Comparison of ENCODE assay signal across 31 cellular contexts in the genomic region with DNA sequence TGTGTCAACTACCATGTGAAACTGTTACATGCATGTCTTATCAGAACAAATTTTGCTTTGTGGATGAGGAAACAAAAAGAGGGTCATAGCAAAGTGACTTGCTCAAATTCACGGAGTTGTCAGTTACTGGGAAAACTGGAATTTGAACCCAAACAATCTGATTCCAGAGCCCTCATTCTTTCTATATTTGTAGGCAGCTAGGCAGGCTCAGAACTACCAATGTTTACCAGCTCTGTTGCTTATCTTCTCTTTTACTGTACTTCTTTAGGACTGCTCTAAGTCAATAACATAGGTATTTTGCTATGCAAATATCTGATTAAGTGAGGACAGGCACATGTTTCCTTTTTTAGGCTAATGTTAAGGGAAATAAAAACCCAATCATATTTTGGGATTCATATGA.
"Had no signal": no experiment of that assay in that cellular context is flagged by ENCODE, and none has a peak within 500 bp of the region (broad histone marks: within the 10 kb centered on the region; RNA-seq: fewer than 3 reads in every experiment).

No MANE protein-coding gene starts in this region.

- H3K4me3 ChIP-seq: neural progenitor cell, ovary, psoas muscle, right lobe of liver, skin epidermis, smooth muscle cell, spleen, suprapubic skin, testis, tibial artery, transverse colon, upper lobe of right lung, uterus had no signal

- H3K4me3 Mint-ChIP-seq: natural killer cell; nephron; neural progenitor cell; stimulated activated memory B cell treated with anti-CD40 and anti-IgM and Interleukin-4, amounts not matched to agents 10 μg/mL and 1 μg/mL and 100 μg/mL, for 72 hours; stimulated activated naive CD8-positive, alpha-beta T cell treated with anti-CD3 and anti-CD28 coated beads, Interleukin-15, amount 100 ng/mL, for 72 hours; type B pancreatic cell had no signal

- H3K4me1 Mint-ChIP-seq: natural killer cell; neural progenitor cell; stimulated activated memory B cell treated with anti-CD40 and anti-IgM and Interleukin-4, amounts not matched to agents 10 μg/mL and 1 μg/mL and 100 μg/mL, for 72 hours; stimulated activated naive CD8-positive, alpha-beta T cell treated with anti-CD3 and anti-CD28 coated beads, Interleukin-15, amount 100 ng/mL, for 72 hours had no signal

- H3K27ac ChIP-seq: neural progenitor cell, ovary, parathyroid adenoma, psoas muscle, right lobe of liver, skin epidermis, spleen, suprapubic skin, testis, tibial artery, transverse colon, upper lobe of right lung, uterus had no signal

- H3K36me3 Mint-ChIP-seq: natural killer cell; neural progenitor cell; stimulated activated memory B cell treated with anti-CD40 and anti-IgM and Interleukin-4, amounts not matched to agents 10 μg/mL and 1 μg/mL and 100 μg/mL, for 72 hours; type B pancreatic cell had no signal

- DNase-seq: natural killer cell; occipital lobe; ovary; posterior cingulate gyrus; psoas muscle; right cardiac atrium; right lobe of liver; spleen; stimulated activated CD4-positive, alpha-beta T cell treated with anti-CD3 and anti-CD28 coated beads, Interleukin-12 subunit alpha, Interleukin-12 subunit beta, amount 100 ng/mL, for 4 hours; stimulated activated CD4-positive, alpha-beta T cell treated with anti-CD3 and anti-CD28 coated beads, Interleukin-1b, Interleukin-23, amount 100 ng/mL, for 48 hours; stimulated activated CD4-positive, alpha-beta T cell treated with anti-CD3 and anti-CD28 coated beads, Interleukin-4, amount 100 ng/mL, for 1 hour; stimulated activated CD4-positive, alpha-beta T cell treated with anti-CD3 and anti-CD28 coated beads, Interleukin-4, amount 100 ng/mL, for 4 hours; stimulated activated CD8-positive, alpha-beta memory T cell treated with anti-CD3 and anti-CD28 coated beads, Interleukin-4, amount 100 ng/mL, for 48 hours; stimulated activated naive CD4-positive, alpha-beta T cell; stimulated activated naive CD8-positive, alpha-beta T cell treated with anti-CD3 and anti-CD28 coated beads, Interleukin-15, amount 100 ng/mL, for 72 hours; stimulated activated naive CD8-positive, alpha-beta T cell treated with anti-CD3 and anti-CD28 coated beads, Interleukin-15, Interleukin-2, amounts not matched to agents 100 U/mL and 50 U/mL, for 24 hours; substantia nigra; testis; tibial artery; transverse colon; upper lobe of right lung; uterus had no signal

- H3K27me3 Mint-ChIP-seq: progenitor cell of endocrine pancreas; stimulated activated memory B cell treated with anti-CD40 and anti-IgM and Interleukin-4, amounts not matched to agents 10 μg/mL and 1 μg/mL and 100 μg/mL, for 72 hours; stimulated activated naive CD8-positive, alpha-beta T cell treated with anti-CD3 and anti-CD28 coated beads, Interleukin-15, amount 100 ng/mL, for 72 hours; type B pancreatic cell had no signal

- H3K36me3 ChIP-seq: neural progenitor cell, ovary, right lobe of liver, spleen, suprapubic skin, tibial artery, transverse colon, upper lobe of right lung, uterus had no signal

- H3K9me3 Mint-ChIP-seq: nephron; neural progenitor cell; stimulated activated memory B cell treated with anti-CD40 and anti-IgM and Interleukin-4, amounts not matched to agents 10 μg/mL and 1 μg/mL and 100 μg/mL, for 72 hours; stimulated activated naive CD8-positive, alpha-beta T cell treated with anti-CD3 and anti-CD28 coated beads, Interleukin-15, amount 100 ng/mL, for 72 hours; type B pancreatic cell had no signal

- H3K9me3 ChIP-seq: ovary, psoas muscle, right lobe of liver, spleen, suprapubic skin, testis, tibial artery, transverse colon, upper lobe of right lung, uterus had no signal

- H3K4me2 ChIP-seq: neural progenitor cell, smooth muscle cell had no signal

- H3K4me1 ChIP-seq: neural progenitor cell, parathyroid adenoma, psoas muscle, right lobe of liver, spleen, suprapubic skin, testis, tibial artery, transverse colon, upper lobe of right lung, uterus had no signal

- H3K27me3 ChIP-seq: neural progenitor cell, ovary, right lobe of liver, spleen, suprapubic skin, testis, tibial artery, transverse colon, upper lobe of right lung, uterus had no signal

- H3K27ac Mint-ChIP-seq: natural killer cell; nephron; neural progenitor cell; progenitor cell of endocrine pancreas; stimulated activated memory B cell treated with anti-CD40 and anti-IgM and Interleukin-4, amounts not matched to agents 10 μg/mL and 1 μg/mL and 100 μg/mL, for 72 hours; stimulated activated naive CD8-positive, alpha-beta T cell treated with anti-CD3 and anti-CD28 coated beads, Interleukin-15, amount 100 ng/mL, for 72 hours; type B pancreatic cell had no signal

- H2AFZ ChIP-seq: neural progenitor cell, parathyroid adenoma had no signal

- H3K79me2 ChIP-seq: parathyroid adenoma had no signal

- ATAC-seq: natural killer cell; psoas muscle; right cardiac atrium; stimulated activated memory B cell treated with anti-CD40 and anti-IgM and Interleukin-4, amounts not matched to agents 10 μg/mL and 1 μg/mL and 100 μg/mL, for 72 hours; stimulated activated naive CD8-positive, alpha-beta T cell treated with anti-CD3 and anti-CD28 coated beads, Interleukin-15, amount 100 ng/mL, for 72 hours; stimulated activated naive CD8-positive, alpha-beta T cell treated with anti-CD3 and anti-CD28 coated beads, Interleukin-15, Interleukin-2, amounts not matched to agents 100 U/mL and 50 U/mL, for 24 hours; upper lobe of right lung had no signal
